In the genomic region with DNA sequence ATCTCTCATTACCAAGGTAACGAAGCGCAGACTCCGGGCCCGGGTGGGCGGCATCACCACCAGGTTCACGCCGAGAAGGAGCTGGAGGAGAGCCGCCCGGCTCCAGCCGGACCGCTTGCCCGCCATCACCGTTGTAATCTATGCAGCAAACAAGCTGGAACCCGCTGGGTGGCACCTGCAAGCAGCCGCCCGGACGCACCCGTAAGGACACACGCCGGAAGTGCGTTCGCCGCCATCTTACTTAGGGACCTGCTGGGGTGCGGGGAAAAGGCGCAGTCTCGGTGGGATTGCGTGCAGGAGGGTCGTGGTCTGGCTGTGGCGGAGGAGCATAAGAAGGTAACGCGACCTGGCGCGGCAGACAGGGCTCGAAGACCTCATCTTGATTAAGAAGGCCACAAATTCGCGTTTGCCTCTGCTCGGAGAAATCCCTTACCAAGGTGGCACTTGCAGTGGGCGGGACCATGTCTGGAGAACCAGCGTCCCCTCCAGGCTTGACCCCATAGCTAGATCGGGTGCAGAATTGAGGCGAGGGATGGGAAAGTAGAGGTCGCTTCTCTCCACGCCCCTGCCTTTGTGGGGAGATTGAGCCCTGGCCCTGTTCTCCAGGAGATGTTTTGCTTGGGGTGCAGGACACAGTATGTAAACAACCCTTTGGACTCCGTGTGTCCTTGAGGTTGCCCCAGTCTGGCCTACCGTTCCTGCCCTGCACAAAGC, we compare ENCODE assay signal across 8 cellular contexts. TPM values are rescaled to one million over a fixed set of nuclear protein-coding genes. Genes with fewer than 3 reads are reported as not detected.
DNase-seq lines count a peak whose midpoint lies in the region; ATAC-seq and TF ChIP-seq lines count a peak whose summit lies in the region.

A gene with protein sequence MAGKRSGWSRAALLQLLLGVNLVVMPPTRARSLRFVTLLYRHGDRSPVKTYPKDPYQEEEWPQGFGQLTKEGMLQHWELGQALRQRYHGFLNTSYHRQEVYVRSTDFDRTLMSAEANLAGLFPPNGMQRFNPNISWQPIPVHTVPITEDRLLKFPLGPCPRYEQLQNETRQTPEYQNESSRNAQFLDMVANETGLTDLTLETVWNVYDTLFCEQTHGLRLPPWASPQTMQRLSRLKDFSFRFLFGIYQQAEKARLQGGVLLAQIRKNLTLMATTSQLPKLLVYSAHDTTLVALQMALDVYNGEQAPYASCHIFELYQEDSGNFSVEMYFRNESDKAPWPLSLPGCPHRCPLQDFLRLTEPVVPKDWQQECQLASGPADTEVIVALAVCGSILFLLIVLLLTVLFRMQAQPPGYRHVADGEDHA (minus strand): TSS at position 151 of the 714 bp plus-strand sequence. CDS start 25 bp downstream, at position 126.

- TF ChIP-seq EP300 in neural cell (conservative IDR thresholded peaks at IDR 0.05; ENCODE audit: poor library complexity, severe bottlenecking) = peak; percentile 59

- H3K36me3 ChIP-seq in KMS-11 (ENCODE audit: insufficient read depth) (no peaks in the 10 kb centered on the region), neural cell (ENCODE audit: insufficient read depth, low read length) (no peaks in the 10 kb centered on the region), stomach smooth muscle (ENCODE audit: control insufficient read depth in 2 of 2, insufficient read depth in 2 of 2, low read length in 2 of 2) (peaks cover 17 to 19% of the 10 kb centered on the region in 2 donors)

- H3K27me3 ChIP-seq in KMS-11 (ENCODE audit: insufficient read depth, low read depth) (no peaks in the 10 kb centered on the region), neural cell (ENCODE audit: insufficient read depth, low read depth, low read length) (no peaks in the 10 kb centered on the region), stomach smooth muscle (ENCODE audit: control insufficient read depth in 1 of 2, insufficient read depth in 2 of 2, low read length in 2 of 2) (no peaks in the 10 kb centered on the region)

- H3K9me2 ChIP-seq in neural cell (ENCODE audit: insufficient read depth, low read length) = no peaks in the 10 kb centered on the region

- DNase-seq in EL = peak; percentile 88
- DNase-seq in RWPE1 (ENCODE audit: low spot score) = peak; percentile 83
- DNase-seq in activated T-helper 9 cell treated with anti-CD3 and anti-CD28 coated beads, Interleukin-2, amount 50 U/mL, for 16 hours (ENCODE audit: low read depth) = peak; percentile 76
- peak; percentile 89 for DNase-seq in fibroblast of the aortic adventitia (ENCODE audit: low read depth)

- TF ChIP-seq RAD21 in neural cell (conservative IDR thresholded peaks at IDR 0.05) = peak; percentile 54

- H3K4me2 ChIP-seq in KMS-11 (peak within 1 kb of the TSS; percentile 91), neural cell (ENCODE audit: low read length) (peak within 1 kb of the TSS; percentile 100)

- TF ChIP-seq CTCF in KMS-11 (conservative IDR thresholded peaks at IDR 0.05; ENCODE audit: low read depth, low read length) (no peak), RWPE1 (conservative IDR thresholded peaks at IDR 0.05; ENCODE audit: low read depth) (peak; percentile 39), fibroblast of the aortic adventitia (IDR thresholded peaks at IDR 0.05; ENCODE audit: insufficient read depth, low read length) (peak; percentile 34), neural cell (IDR thresholded peaks at IDR 0.05; ENCODE audit: poor library complexity, severe bottlenecking) (peak; percentile 64)

- no peaks in the 10 kb centered on the region for H4K20me1 ChIP-seq in KMS-11 (ENCODE audit: insufficient read depth)
- H4K20me1 ChIP-seq in neural cell (ENCODE audit: insufficient read depth) = no peaks in the 10 kb centered on the region

- no peaks in the 10 kb centered on the region for H3K9me3 ChIP-seq in neural cell (ENCODE audit: low read length)
- no peaks in the 10 kb centered on the region for H3K9me3 ChIP-seq in stomach smooth muscle (ENCODE audit: control insufficient read depth in 2 of 2, low read length in 2 of 2)

- H2AFZ ChIP-seq in KMS-11 (ENCODE audit: low read depth) (peak within 1 kb of the TSS; percentile 97), neural cell (ENCODE audit: low read depth, low read length) (peak within 1 kb of the TSS; percentile 96)

- no peaks in the 10 kb centered on the region for H3F3A ChIP-seq in neural cell (ENCODE audit: insufficient read depth, low read length, poor library complexity, severe bottlenecking)

- H3K4me3 ChIP-seq in KMS-11 (IDR thresholded peaks at IDR 0.05; ENCODE audit: insufficient read depth, low read depth, low read length) (no peak within 1 kb of the TSS), fibroblast of the aortic adventitia (ENCODE audit: low read depth, low read length) (peak within 1 kb of the TSS; percentile 96), neural cell (ENCODE audit: low read length) (peak within 1 kb of the TSS; percentile 97), stomach smooth muscle (ENCODE audit: low read length in 2 of 2) (peak within 1 kb of the TSS; percentile 96 to 100)

- H3K9ac ChIP-seq in KMS-11 = peak within 1 kb of the TSS; percentile 82
- H3K9ac ChIP-seq in neural cell (ENCODE audit: low read length) = peak within 1 kb of the TSS; percentile 92
- H3K9ac ChIP-seq in stomach smooth muscle (ENCODE audit: low read length in 2 of 2) = peak within 1 kb of the TSS; percentile 76 to 95

- H3K27ac ChIP-seq in KMS-11 = peak within 1 kb of the TSS; percentile 62
- H3K27ac ChIP-seq in RWPE1 = peak within 1 kb of the TSS; percentile 80
- H3K27ac ChIP-seq in neural cell (ENCODE audit: low read length) = peak within 1 kb of the TSS; percentile 94
- H3K27ac ChIP-seq in stomach smooth muscle (ENCODE audit: low read length) = peak within 1 kb of the TSS; percentile 85

- H3K79me2 ChIP-seq in KMS-11 (ENCODE audit: insufficient read depth, low read depth) = peaks cover 4% of the 10 kb centered on the region; the same call in 1 of the 2 replicates
- H3K79me2 ChIP-seq in neural cell (replicated peaks; ENCODE audit: insufficient read depth, low read length) = peaks cover 18% of the 10 kb centered on the region

- H3K4me1 ChIP-seq in KMS-11 (ENCODE audit: low read depth, poor library complexity, severe bottlenecking) (peaks cover 21% of the 10 kb centered on the region), stomach smooth muscle (ENCODE audit: control insufficient read depth, insufficient read depth, low read length) (peaks cover 24% of the 10 kb centered on the region)

- ATAC-seq in GM21786 (IDR thresholded peaks at IDR 0.05; ENCODE audit: unreplicated experiment) = peak; percentile 90

- POLR2A ChIA-PET in RWPE1 (lab: Yijun Ruan, JAX; ENCODE audit: low non-redundant PET) = interaction anchor here (0.5 to 0.9 kb wide), 2 partner anchors 9 to 15 kb away, joined by 3 to 4 read pairs; partner anchors contain the start of gene NR1H3

- CTCF ChIA-PET in RWPE1 (lab: Yijun Ruan, JAX) = interaction anchor here (0.7 to 2.5 kb wide), 5 partner anchors 9 to 31 kb away, joined by 3 to 9 read pairs (median 6); partner anchors contain the start of gene NR1H3

TF ChIP-seq in neural cell, 6 proteins besides CTCF, POLR2A, EP300 and RAD21:
- TF ChIP-seq EZH2 (IDR thresholded peaks at IDR 0.05; ENCODE audit: borderline replicate concordance, insufficient read depth, low read length, poor library complexity, severe bottlenecking) = no peak
- TF ChIP-seq SMC3 (conservative IDR thresholded peaks at IDR 0.05; ENCODE audit: poor library complexity) = peak; percentile 67
- TF ChIP-seq, protein P1, sequence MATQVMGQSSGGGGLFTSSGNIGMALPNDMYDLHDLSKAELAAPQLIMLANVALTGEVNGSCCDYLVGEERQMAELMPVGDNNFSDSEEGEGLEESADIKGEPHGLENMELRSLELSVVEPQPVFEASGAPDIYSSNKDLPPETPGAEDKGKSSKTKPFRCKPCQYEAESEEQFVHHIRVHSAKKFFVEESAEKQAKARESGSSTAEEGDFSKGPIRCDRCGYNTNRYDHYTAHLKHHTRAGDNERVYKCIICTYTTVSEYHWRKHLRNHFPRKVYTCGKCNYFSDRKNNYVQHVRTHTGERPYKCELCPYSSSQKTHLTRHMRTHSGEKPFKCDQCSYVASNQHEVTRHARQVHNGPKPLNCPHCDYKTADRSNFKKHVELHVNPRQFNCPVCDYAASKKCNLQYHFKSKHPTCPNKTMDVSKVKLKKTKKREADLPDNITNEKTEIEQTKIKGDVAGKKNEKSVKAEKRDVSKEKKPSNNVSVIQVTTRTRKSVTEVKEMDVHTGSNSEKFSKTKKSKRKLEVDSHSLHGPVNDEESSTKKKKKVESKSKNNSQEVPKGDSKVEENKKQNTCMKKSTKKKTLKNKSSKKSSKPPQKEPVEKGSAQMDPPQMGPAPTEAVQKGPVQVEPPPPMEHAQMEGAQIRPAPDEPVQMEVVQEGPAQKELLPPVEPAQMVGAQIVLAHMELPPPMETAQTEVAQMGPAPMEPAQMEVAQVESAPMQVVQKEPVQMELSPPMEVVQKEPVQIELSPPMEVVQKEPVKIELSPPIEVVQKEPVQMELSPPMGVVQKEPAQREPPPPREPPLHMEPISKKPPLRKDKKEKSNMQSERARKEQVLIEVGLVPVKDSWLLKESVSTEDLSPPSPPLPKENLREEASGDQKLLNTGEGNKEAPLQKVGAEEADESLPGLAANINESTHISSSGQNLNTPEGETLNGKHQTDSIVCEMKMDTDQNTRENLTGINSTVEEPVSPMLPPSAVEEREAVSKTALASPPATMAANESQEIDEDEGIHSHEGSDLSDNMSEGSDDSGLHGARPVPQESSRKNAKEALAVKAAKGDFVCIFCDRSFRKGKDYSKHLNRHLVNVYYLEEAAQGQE (IDR thresholded peaks at IDR 0.05; ENCODE audit: borderline replicate concordance) = peak; percentile 87
- peak; percentile 99 for TF ChIP-seq TAF1 (IDR thresholded peaks at IDR 0.05; ENCODE audit: low read depth)
- TF ChIP-seq POLR2AphosphoS5 (IDR thresholded peaks at IDR 0.05) = peak; percentile 95
- TF ChIP-seq MXI1 (conservative IDR thresholded peaks at IDR 0.05; ENCODE audit: poor library complexity, severe bottlenecking) = peak; percentile 82

RNA-seq across cellular contexts. Expression of the gene that starts here (rescaled TPM):
- 8.4 and 24.9 TPM in 2 replicates for total RNA-seq in fibroblast of the aortic adventitia (ENCODE audit: low replicate concordance)
- 47.2 and 48.1 TPM in 2 replicates for polyA plus RNA-seq in neural cell
- polyA minus RNA-seq in neural cell = 67.0 and 78.2 TPM in 2 replicates
